ENCODE assay signal across 8 cellular contexts in the genomic region with DNA sequence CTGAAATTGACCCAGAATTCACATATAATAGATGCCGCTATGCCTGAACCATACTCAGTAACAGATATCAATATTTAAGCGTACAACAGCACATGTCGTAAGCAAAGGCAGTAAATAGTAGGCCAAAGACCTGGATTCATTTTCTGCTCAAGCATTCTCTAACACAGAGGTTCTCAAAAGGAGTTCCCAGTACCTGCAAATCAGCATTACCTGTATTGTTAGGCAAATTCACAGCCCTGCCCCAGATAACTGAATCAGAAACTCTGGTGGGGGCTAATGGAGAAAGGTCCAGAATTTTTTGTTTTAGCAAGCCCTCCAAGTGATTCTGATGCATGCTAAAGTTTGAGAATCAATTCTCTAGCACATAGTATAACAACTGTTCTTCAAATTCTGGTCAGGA. TPM values are rescaled to one million over a fixed set of nuclear protein-coding genes. Genes with fewer than 3 reads are reported as not detected.
"Had no signal": no experiment of that assay in that cellular context is flagged by ENCODE, and none has a peak within 500 bp of the region (broad histone marks: within the 10 kb centered on the region; RNA-seq: fewer than 3 reads in every experiment).

No MANE protein-coding gene starts in this region.

- H3K4me1 ChIP-seq: HAP-1 had no signal

- H3K9me3 ChIP-seq: HAP-1 had no signal

- H3K9me3 Mint-ChIP-seq: HFFc6 had no signal

- DNase-seq: GOT3, HFFc6, IMR-90, KG1 had no signal

- H3K4me3 ChIP-seq: HAP-1, K562 had no signal

- ATAC-seq: HCT116, K562 had no signal

- H3K4me3 Mint-ChIP-seq: HFFc6 had no signal

- H3K36me3 ChIP-seq: HAP-1 had no signal

- H3K27ac Mint-ChIP-seq: HFFc6 had no signal

RNA-seq across cellular contexts. Expression of gene RSPO3, which starts 36.0 kb away (rescaled TPM):
- total RNA-seq: HFFc6, HT-29, IMR-90, K562 had no signal
- polyA plus RNA-seq: IMR-90, K562 had no signal
